ENCODE assay signal across 1 cellular context in the genomic region with DNA sequence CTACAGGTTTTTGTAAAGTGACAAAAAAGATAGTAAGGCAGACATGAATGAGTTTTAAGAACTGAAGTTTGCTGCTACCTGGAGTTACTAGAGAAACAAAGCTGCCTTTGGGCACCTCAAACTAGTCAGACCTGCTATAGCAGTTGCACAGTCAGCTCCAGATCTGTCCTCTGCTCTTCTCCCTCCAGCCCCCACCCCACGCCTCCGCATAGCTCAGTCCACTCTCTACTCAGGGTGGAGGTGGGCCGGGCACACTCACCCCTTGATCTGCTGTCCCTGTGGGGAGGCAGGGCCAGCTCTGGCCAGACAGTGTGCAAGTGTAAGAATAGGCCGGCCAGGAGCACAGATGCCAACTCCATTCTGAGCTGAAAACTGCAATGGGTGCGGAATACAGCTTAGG.
TF ChIP-seq lines count a peak whose summit lies in the region.

No MANE protein-coding gene starts in this region.

TF ChIP-seq in HepG2, 621 proteins besides CTCF, POLR2A, EP300 and RAD21 (continued from another document):
- TF ChIP-seq, protein P1, sequence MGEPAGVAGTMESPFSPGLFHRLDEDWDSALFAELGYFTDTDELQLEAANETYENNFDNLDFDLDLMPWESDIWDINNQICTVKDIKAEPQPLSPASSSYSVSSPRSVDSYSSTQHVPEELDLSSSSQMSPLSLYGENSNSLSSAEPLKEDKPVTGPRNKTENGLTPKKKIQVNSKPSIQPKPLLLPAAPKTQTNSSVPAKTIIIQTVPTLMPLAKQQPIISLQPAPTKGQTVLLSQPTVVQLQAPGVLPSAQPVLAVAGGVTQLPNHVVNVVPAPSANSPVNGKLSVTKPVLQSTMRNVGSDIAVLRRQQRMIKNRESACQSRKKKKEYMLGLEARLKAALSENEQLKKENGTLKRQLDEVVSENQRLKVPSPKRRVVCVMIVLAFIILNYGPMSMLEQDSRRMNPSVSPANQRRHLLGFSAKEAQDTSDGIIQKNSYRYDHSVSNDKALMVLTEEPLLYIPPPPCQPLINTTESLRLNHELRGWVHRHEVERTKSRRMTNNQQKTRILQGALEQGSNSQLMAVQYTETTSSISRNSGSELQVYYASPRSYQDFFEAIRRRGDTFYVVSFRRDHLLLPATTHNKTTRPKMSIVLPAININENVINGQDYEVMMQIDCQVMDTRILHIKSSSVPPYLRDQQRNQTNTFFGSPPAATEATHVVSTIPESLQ (CRISPR knock-in tag; conservative IDR thresholded peaks at IDR 0.05) = 0 out of 2 replicates have a peak, but pooled peaks have one; percentile 47
- TF ChIP-seq ZBTB7B (CRISPR knock-in tag; IDR thresholded peaks at IDR 0.05) = 0 out of 2 replicates have a peak, but pooled peaks have one; percentile 26
- peak; percentile 62 for TF ChIP-seq SAP130 (CRISPR knock-in tag; IDR thresholded peaks at IDR 0.05; ENCODE audit: low read depth)
- TF ChIP-seq, protein P2, sequence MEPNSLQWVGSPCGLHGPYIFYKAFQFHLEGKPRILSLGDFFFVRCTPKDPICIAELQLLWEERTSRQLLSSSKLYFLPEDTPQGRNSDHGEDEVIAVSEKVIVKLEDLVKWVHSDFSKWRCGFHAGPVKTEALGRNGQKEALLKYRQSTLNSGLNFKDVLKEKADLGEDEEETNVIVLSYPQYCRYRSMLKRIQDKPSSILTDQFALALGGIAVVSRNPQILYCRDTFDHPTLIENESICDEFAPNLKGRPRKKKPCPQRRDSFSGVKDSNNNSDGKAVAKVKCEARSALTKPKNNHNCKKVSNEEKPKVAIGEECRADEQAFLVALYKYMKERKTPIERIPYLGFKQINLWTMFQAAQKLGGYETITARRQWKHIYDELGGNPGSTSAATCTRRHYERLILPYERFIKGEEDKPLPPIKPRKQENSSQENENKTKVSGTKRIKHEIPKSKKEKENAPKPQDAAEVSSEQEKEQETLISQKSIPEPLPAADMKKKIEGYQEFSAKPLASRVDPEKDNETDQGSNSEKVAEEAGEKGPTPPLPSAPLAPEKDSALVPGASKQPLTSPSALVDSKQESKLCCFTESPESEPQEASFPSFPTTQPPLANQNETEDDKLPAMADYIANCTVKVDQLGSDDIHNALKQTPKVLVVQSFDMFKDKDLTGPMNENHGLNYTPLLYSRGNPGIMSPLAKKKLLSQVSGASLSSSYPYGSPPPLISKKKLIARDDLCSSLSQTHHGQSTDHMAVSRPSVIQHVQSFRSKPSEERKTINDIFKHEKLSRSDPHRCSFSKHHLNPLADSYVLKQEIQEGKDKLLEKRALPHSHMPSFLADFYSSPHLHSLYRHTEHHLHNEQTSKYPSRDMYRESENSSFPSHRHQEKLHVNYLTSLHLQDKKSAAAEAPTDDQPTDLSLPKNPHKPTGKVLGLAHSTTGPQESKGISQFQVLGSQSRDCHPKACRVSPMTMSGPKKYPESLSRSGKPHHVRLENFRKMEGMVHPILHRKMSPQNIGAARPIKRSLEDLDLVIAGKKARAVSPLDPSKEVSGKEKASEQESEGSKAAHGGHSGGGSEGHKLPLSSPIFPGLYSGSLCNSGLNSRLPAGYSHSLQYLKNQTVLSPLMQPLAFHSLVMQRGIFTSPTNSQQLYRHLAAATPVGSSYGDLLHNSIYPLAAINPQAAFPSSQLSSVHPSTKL (CRISPR knock-in tag; IDR thresholded peaks at IDR 0.05) = peak; percentile 47; the same call in 1 of the 2 replicates
- TF ChIP-seq SOX6 (IDR thresholded peaks at IDR 0.05) = no peak
- 0 out of 2 replicates have a peak, but pooled peaks have one; percentile 14 for TF ChIP-seq SOX6 (CRISPR knock-in tag; IDR thresholded peaks at IDR 0.05)
- peak; percentile 83 for TF ChIP-seq MAZ (IDR thresholded peaks at IDR 0.05; ENCODE audit: borderline replicate concordance, low read depth, low read length)
- TF ChIP-seq MAZ (CRISPR knock-in tag; IDR thresholded peaks at IDR 0.05; ENCODE audit: low read depth) = no peak
- TF ChIP-seq MIER3 (CRISPR knock-in tag; IDR thresholded peaks at IDR 0.05; ENCODE audit: borderline replicate concordance) = no peak
- 0 out of 2 replicates have a peak, but pooled peaks have one; percentile 8 for TF ChIP-seq KMT2B (CRISPR knock-in tag; IDR thresholded peaks at IDR 0.05)
- TF ChIP-seq, protein P3, sequence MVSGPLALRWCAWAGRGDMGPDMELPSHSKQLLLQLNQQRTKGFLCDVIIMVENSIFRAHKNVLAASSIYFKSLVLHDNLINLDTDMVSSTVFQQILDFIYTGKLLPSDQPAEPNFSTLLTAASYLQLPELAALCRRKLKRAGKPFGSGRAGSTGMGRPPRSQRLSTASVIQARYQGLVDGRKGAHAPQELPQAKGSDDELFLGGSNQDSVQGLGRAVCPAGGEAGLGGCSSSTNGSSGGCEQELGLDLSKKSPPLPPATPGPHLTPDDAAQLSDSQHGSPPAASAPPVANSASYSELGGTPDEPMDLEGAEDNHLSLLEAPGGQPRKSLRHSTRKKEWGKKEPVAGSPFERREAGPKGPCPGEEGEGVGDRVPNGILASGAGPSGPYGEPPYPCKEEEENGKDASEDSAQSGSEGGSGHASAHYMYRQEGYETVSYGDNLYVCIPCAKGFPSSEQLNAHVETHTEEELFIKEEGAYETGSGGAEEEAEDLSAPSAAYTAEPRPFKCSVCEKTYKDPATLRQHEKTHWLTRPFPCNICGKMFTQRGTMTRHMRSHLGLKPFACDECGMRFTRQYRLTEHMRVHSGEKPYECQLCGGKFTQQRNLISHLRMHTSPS (CRISPR knock-in tag; IDR thresholded peaks at IDR 0.05; ENCODE audit: low read depth) = peak; percentile 53; the same call in 1 of the 2 replicates
- TF ChIP-seq, protein P4, sequence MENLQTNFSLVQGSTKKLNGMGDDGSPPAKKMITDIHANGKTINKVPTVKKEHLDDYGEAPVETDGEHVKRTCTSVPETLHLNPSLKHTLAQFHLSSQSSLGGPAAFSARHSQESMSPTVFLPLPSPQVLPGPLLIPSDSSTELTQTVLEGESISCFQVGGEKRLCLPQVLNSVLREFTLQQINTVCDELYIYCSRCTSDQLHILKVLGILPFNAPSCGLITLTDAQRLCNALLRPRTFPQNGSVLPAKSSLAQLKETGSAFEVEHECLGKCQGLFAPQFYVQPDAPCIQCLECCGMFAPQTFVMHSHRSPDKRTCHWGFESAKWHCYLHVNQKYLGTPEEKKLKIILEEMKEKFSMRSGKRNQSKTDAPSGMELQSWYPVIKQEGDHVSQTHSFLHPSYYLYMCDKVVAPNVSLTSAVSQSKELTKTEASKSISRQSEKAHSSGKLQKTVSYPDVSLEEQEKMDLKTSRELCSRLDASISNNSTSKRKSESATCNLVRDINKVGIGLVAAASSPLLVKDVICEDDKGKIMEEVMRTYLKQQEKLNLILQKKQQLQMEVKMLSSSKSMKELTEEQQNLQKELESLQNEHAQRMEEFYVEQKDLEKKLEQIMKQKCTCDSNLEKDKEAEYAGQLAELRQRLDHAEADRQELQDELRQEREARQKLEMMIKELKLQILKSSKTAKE (CRISPR knock-in tag; IDR thresholded peaks at IDR 0.05; ENCODE audit: borderline replicate concordance) = no peak
- TF ChIP-seq, protein P5, sequence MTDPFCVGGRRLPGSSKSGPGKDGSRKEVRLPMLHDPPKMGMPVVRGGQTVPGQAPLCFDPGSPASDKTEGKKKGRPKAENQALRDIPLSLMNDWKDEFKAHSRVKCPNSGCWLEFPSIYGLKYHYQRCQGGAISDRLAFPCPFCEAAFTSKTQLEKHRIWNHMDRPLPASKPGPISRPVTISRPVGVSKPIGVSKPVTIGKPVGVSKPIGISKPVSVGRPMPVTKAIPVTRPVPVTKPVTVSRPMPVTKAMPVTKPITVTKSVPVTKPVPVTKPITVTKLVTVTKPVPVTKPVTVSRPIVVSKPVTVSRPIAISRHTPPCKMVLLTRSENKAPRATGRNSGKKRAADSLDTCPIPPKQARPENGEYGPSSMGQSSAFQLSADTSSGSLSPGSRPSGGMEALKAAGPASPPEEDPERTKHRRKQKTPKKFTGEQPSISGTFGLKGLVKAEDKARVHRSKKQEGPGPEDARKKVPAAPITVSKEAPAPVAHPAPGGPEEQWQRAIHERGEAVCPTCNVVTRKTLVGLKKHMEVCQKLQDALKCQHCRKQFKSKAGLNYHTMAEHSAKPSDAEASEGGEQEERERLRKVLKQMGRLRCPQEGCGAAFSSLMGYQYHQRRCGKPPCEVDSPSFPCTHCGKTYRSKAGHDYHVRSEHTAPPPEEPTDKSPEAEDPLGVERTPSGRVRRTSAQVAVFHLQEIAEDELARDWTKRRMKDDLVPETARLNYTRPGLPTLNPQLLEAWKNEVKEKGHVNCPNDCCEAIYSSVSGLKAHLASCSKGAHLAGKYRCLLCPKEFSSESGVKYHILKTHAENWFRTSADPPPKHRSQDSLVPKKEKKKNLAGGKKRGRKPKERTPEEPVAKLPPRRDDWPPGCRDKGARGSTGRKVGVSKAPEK (CRISPR knock-in tag; IDR thresholded peaks at IDR 0.05; ENCODE audit: borderline replicate concordance) = peak; percentile 60; the same call in 1 of the 2 replicates
- TF ChIP-seq ZMYM3 (CRISPR knock-in tag; IDR thresholded peaks at IDR 0.05) = 0 out of 2 replicates have a peak, but pooled peaks have one; percentile 36
- TF ChIP-seq HDAC2 (CRISPR knock-in tag; IDR thresholded peaks at IDR 0.05) = 0 out of 2 replicates have a peak, but pooled peaks have one; percentile 66
- no peak for TF ChIP-seq MTA3 (CRISPR knock-in tag; IDR thresholded peaks at IDR 0.05)
- TF ChIP-seq POGZ (CRISPR knock-in tag; IDR thresholded peaks at IDR 0.05) = peak; percentile 49; the same call in 1 of the 2 replicates
- no peak for TF ChIP-seq ZNF749 (CRISPR knock-in tag; IDR thresholded peaks at IDR 0.05; ENCODE audit: borderline replicate concordance)
- TF ChIP-seq, protein P6, sequence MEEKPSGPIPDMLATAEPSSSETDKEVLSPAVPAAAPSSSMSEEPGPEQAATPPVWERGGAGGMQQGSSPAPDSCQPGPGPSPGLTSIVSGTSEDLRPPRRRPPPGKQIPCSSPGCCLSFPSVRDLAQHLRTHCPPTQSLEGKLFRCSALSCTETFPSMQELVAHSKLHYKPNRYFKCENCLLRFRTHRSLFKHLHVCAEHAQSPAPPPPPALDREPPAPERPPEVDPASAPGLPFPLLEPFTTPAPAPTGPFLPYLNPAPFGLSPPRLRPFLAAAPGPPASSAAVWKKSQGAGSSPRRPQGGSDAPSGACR (CRISPR knock-in tag; IDR thresholded peaks at IDR 0.05) = 0 out of 2 replicates have a peak, but pooled peaks have one; percentile 65
TF ChIP-seq in HepG2: peak in this region for 40.
